Comparison of ENCODE assay signal across 10 cellular contexts in genomic region chr20:32822189-32822588, GRCh38. TPM values are rescaled to one million over a fixed set of nuclear protein-coding genes. Genes with fewer than 3 reads are reported as not detected.
A peak's percentile ranks its signal among the peaks of the same experiment; 100 is the strongest.
DNase-seq lines count a peak whose midpoint lies in the region; ATAC-seq and TF ChIP-seq lines count a peak whose summit lies in the region.
"Had no signal": no experiment of that assay in that cellular context is flagged by ENCODE, and none has a peak within 500 bp of the region (broad histone marks: within the 10 kb centered on the region; RNA-seq: fewer than 3 reads in every experiment).

No MANE protein-coding gene starts in this region.

- H3K9me2 ChIP-seq in GM23338 (ENCODE audit: insufficient read depth) = no peaks in the 10 kb centered on the region

- H3K27ac Mint-ChIP-seq in GM23338 (no peak overlapping the region), mesothelial cell of epicardium (no peak overlapping the region)
- peak overlapping the region; percentile 48 for H3K27ac Mint-ChIP-seq in activated naive CD8-positive, alpha-beta T cell treated with anti-CD3 and anti-CD28 coated beads, Interleukin-2, amount 50 U/mL, for 24 hours

- H3K9me3 ChIP-seq in right atrium auricular region = no peaks in the 10 kb centered on the region

- H3K27ac ChIP-seq in ACC112 (ENCODE audit: low read depth, low read length) (peak overlapping the region; percentile 23), GM23338 (ENCODE audit: low read depth) (peak overlapping the region; percentile 91), right atrium auricular region (peak overlapping the region in 1 of 2 donors; percentile 28)

- H2AFZ ChIP-seq in ACC112 (ENCODE audit: low read length, unreplicated experiment) (no peak overlapping the region), GM23338 (no peak overlapping the region)

- peak overlapping the region; percentile 100 for H3K4me2 ChIP-seq in GM23338

- H3K4me1 ChIP-seq in ACC112 (ENCODE audit: control insufficient read depth, insufficient read depth, low read length, unreplicated experiment) = peaks cover 38% of the 10 kb centered on the region
- peaks cover 32% of the 10 kb centered on the region for H3K4me1 ChIP-seq in GM23338 (ENCODE audit: insufficient read depth)
- H3K4me1 ChIP-seq in right atrium auricular region = peaks cover 0 to 46% of the 10 kb centered on the region in 2 donors

- DNase-seq in GM23338 (ENCODE audit: low spot score) = no peak
- DNase-seq in activated naive CD8-positive, alpha-beta T cell treated with anti-CD3 and anti-CD28 coated beads, Interleukin-2, amount 50 U/mL, for 24 hours = no peak
- no peak for DNase-seq in mesothelial cell of epicardium (ENCODE audit: low spot score in 2 of 2, unreplicated experiment in 2 of 2)
- no peak for DNase-seq in 8988T
- no peak for DNase-seq in RKO (ENCODE audit: low spot score)
- no peak for DNase-seq in right atrium auricular region (ENCODE audit: low spot score)
- DNase-seq: NCI-H1105 treated with DMSO at 0.1 percent for 48 hours had no signal

- H3K9me3 Mint-ChIP-seq in GM23338 = no peaks in the 10 kb centered on the region; the same call in 2 of the 3 replicates
- H3K9me3 Mint-ChIP-seq in activated naive CD8-positive, alpha-beta T cell treated with anti-CD3 and anti-CD28 coated beads, Interleukin-2, amount 50 U/mL, for 24 hours = no peaks in the 10 kb centered on the region
- no peaks in the 10 kb centered on the region for H3K9me3 Mint-ChIP-seq in mesothelial cell of epicardium

- ATAC-seq in GM23338 (no peak), HG03520 (IDR thresholded peaks at IDR 0.05; ENCODE audit: unreplicated experiment) (no peak)
- no peak for ATAC-seq in activated naive CD8-positive, alpha-beta T cell treated with anti-CD3 and anti-CD28 coated beads, Interleukin-2, amount 50 U/mL, for 24 hours

- peak overlapping the region; percentile 92; the same call in 1 of the 2 replicates for H3K4me3 ChIP-seq in ACC112 (ENCODE audit: low read depth, low read length)
- H3K4me3 ChIP-seq in GM23338 = 0 out of 2 replicates have a peak overlapping the region, but pooled peaks have one; percentile 89
- H3K4me3 ChIP-seq in right atrium auricular region = no peak overlapping the region

- H3F3A ChIP-seq in GM23338 (replicated peaks; ENCODE audit: low read depth) = peaks cover 51% of the 10 kb centered on the region

- H3K27me3 Mint-ChIP-seq in GM23338 (ENCODE audit: insufficient read depth, low read depth, poor library complexity) = peaks cover 29% of the 10 kb centered on the region
- H3K27me3 Mint-ChIP-seq in activated naive CD8-positive, alpha-beta T cell treated with anti-CD3 and anti-CD28 coated beads, Interleukin-2, amount 50 U/mL, for 24 hours = no peaks in the 10 kb centered on the region
- H3K27me3 Mint-ChIP-seq in mesothelial cell of epicardium (ENCODE audit: low read depth) = no peaks in the 10 kb centered on the region

- H3K79me2 ChIP-seq in ACC112 (ENCODE audit: control insufficient read depth, insufficient read depth, low read length, unreplicated experiment) = peaks cover 65% of the 10 kb centered on the region
- peaks cover 71% of the 10 kb centered on the region for H3K79me2 ChIP-seq in GM23338 (replicated peaks; ENCODE audit: insufficient read depth)

- H3K27me3 ChIP-seq in ACC112 (ENCODE audit: insufficient read depth, low read length) (no peaks in the 10 kb centered on the region), GM23338 (ENCODE audit: insufficient read depth) (no peaks in the 10 kb centered on the region), right atrium auricular region (no peaks in the 10 kb centered on the region)

- H3K4me1 Mint-ChIP-seq in GM23338 (peaks cover 30% of the 10 kb centered on the region), mesothelial cell of epicardium (peaks cover 38% of the 10 kb centered on the region)
- peaks cover 48% of the 10 kb centered on the region for H3K4me1 Mint-ChIP-seq in activated naive CD8-positive, alpha-beta T cell treated with anti-CD3 and anti-CD28 coated beads, Interleukin-2, amount 50 U/mL, for 24 hours

- H3K36me3 Mint-ChIP-seq in GM23338 (ENCODE audit: low read depth) (peaks cover 19% of the 10 kb centered on the region), mesothelial cell of epicardium (peaks cover 3% of the 10 kb centered on the region)
- peaks cover 9% of the 10 kb centered on the region for H3K36me3 Mint-ChIP-seq in activated naive CD8-positive, alpha-beta T cell treated with anti-CD3 and anti-CD28 coated beads, Interleukin-2, amount 50 U/mL, for 24 hours (ENCODE audit: low read depth)

- TF ChIP-seq CTCF in GM23338 (conservative IDR thresholded peaks at IDR 0.05; ENCODE audit: low read depth in 2 of 2) (no peak), mesothelial cell of epicardium (IDR thresholded peaks at IDR 0.05; ENCODE audit: unreplicated experiment) (no peak), right atrium auricular region (IDR thresholded peaks at IDR 0.05) (no peak)

- H4K20me1 ChIP-seq in GM23338 (replicated peaks; ENCODE audit: insufficient read depth) = peaks cover 51% of the 10 kb centered on the region

- H3K36me3 ChIP-seq in ACC112 (ENCODE audit: insufficient read depth, low read length) = no peaks in the 10 kb centered on the region
- H3K36me3 ChIP-seq in GM23338 (ENCODE audit: insufficient read depth) = peaks cover 13% of the 10 kb centered on the region
- peaks cover 11% of the 10 kb centered on the region for H3K36me3 ChIP-seq in right atrium auricular region

- H3K4me3 Mint-ChIP-seq in GM23338 (no peak overlapping the region; the same call in 2 of the 3 replicates), mesothelial cell of epicardium (peak overlapping the region; percentile 90)
- peak overlapping the region; percentile 94 for H3K4me3 Mint-ChIP-seq in activated naive CD8-positive, alpha-beta T cell treated with anti-CD3 and anti-CD28 coated beads, Interleukin-2, amount 50 U/mL, for 24 hours

TF ChIP-seq in GM23338, 12 proteins besides CTCF, POLR2A, EP300 and RAD21 (continues in another document):
- TF ChIP-seq ZNF114 (CRISPR knock-in tag; IDR thresholded peaks at IDR 0.05) (no peak), ZNF331 (CRISPR knock-in tag; IDR thresholded peaks at IDR 0.05; ENCODE audit: low read depth) (no peak), NANOG (IDR thresholded peaks at IDR 0.05; ENCODE audit: borderline replicate concordance) (no peak), STAT1 (IDR thresholded peaks at IDR 0.05; ENCODE audit: unreplicated experiment) (no peak), REST (IDR thresholded peaks at IDR 0.05; ENCODE audit: unreplicated experiment) (no peak), ETS1 (IDR thresholded peaks at IDR 0.05) (no peak), EZH2phosphoT487 (IDR thresholded peaks at IDR 0.05; ENCODE audit: unreplicated experiment) (no peak)

RNA-seq across cellular contexts. Expression of gene MAPRE1, which starts 2.4 kb away (rescaled TPM):
- 152 and 177 TPM in 2 replicates for total RNA-seq in GM23338 (2014; rRNA removed; shearing (Covaris generic))
- 61.2 and 69.3 TPM in 2 replicates for polyA plus RNA-seq in GM23338 (2016; fragmentation: Nextera tagmentation; extraction: Ambion mirVana)
- total RNA-seq in mesothelial cell of epicardium = 114 to 119 TPM (median 114 TPM) in 3 replicates
- 10 to 100 TPM; 56.0 to 62.8 TPM for total RNA-seq in right atrium auricular region

RNA-seq across cellular contexts. Expression of gene EFCAB8, which starts 36.5 kb away (rescaled TPM):
- total RNA-seq in GM23338 (2014; rRNA removed; shearing (Covaris generic)) = 0.35 TPM in 1 of 2 replicates, not detected in the other
- not detected in 2 replicates for polyA plus RNA-seq in GM23338 (2016; fragmentation: Nextera tagmentation; extraction: Ambion mirVana)
- total RNA-seq in mesothelial cell of epicardium (0.11 to 0.51 TPM (median 0.47 TPM) in 3 replicates), right atrium auricular region (not detected)
- total RNA-seq: skeletal muscle tissue had no signal

Comparison
In these comparisons a context has a peak if more than half of its experiments do, and no peak if none do; other contexts are left out.
1. H3K4me3 ChIP-seq: peak in ACC112 (single experiment) and GM23338 (single experiment); none in right atrium auricular region (0 of 2).